Comparison of ENCODE assay signal across 28 cellular contexts in the genomic region with DNA sequence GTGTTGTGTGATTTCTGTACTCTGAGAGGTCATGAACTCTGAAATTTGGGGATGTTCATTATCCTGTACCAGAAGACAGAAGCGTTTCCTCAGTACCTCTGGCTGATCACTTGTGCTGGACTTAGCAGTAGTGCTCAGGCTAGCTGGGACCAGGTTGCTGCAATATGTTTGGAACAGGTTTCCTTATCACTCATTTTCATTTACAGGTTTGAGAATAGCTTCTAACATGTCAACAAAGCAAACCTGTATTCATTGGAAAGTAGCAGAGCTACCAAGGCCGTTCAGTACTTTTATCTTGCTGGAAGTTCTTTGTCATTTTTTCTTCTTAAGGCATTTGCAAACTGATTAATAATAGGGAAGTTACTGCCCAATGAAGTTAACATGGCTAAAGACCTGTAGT.
"Had no signal": no experiment of that assay in that cellular context is flagged by ENCODE, and none has a peak within 500 bp of the region (broad histone marks: within the 10 kb centered on the region; RNA-seq: fewer than 3 reads in every experiment).

No MANE protein-coding gene starts in this region.

- H3K36me3 ChIP-seq: esophagus squamous epithelium, neutrophil, right atrium auricular region, thyroid gland, vagina had no signal

- DNase-seq: cortex of kidney; effector memory CD8-positive, alpha-beta T cell; erythroblast; esophagus squamous epithelium; hypothalamus; immature natural killer cell; islet precursor cell; kidney glomerular epithelial cell; left colon; mesenchymal stem cell; mucosa of descending colon; naive B cell; stimulated activated CD4-positive, alpha-beta T cell treated with anti-CD3 and anti-CD28 coated beads, Interleukin-12 subunit alpha, Interleukin-12 subunit beta, amount 100 ng/mL, for 4 hours; stimulated activated CD4-positive, alpha-beta T cell treated with anti-CD3 and anti-CD28 coated beads, Interleukin-1b, Interleukin-23, amount 100 ng/mL, for 48 hours; stimulated activated CD4-positive, alpha-beta T cell treated with anti-CD3 and anti-CD28 coated beads, Interleukin-4, amount 100 ng/mL, for 1 hour; stimulated activated CD8-positive, alpha-beta memory T cell treated with anti-CD3 and anti-CD28 coated beads, Interleukin-4, amount 100 ng/mL, for 48 hours; stimulated activated naive CD4-positive, alpha-beta T cell; stimulated activated naive CD8-positive, alpha-beta T cell treated with anti-CD3 and anti-CD28 coated beads, Interleukin-15, amount 100 ng/mL, for 72 hours; thyroid gland; trophoblast cell had no signal

- H3K27ac ChIP-seq: esophagus squamous epithelium, neutrophil, parathyroid adenoma, right atrium auricular region, thyroid gland, vagina had no signal

- H3K9me3 ChIP-seq: mucosa of descending colon, neutrophil, right atrium auricular region, thyroid gland, vagina had no signal

- H3K4me1 ChIP-seq: parathyroid adenoma, right atrium auricular region, thyroid gland, vagina had no signal

- ATAC-seq: effector memory CD8-positive, alpha-beta T cell; left colon; mucosa of descending colon; natural killer cell treated with Interleukin-12 subunit alpha and Interleukin-12 subunit beta and Interleukin-15 and Interleukin-18, amount 100 ng/mL, for 72 hours; sciatic nerve; stimulated activated naive CD8-positive, alpha-beta T cell treated with anti-CD3 and anti-CD28 coated beads, Interleukin-15, amount 100 ng/mL, for 72 hours had no signal

- H3K27me3 ChIP-seq: esophagus squamous epithelium, neutrophil, right atrium auricular region, thyroid gland, vagina had no signal

- H3K4me3 ChIP-seq: esophagus squamous epithelium, lung, mucosa of descending colon, right atrium auricular region, smooth muscle cell, thyroid gland, vagina had no signal
